18 cellular contexts compared by ENCODE assay signal in genomic region chr22:44157916-44158618, GRCh38. TPM values are rescaled to one million over a fixed set of nuclear protein-coding genes. Genes with fewer than 3 reads are reported as not detected.
DNase-seq lines count a peak whose midpoint lies in the region; ATAC-seq and TF ChIP-seq lines count a peak whose summit lies in the region.
"Had no signal": no experiment of that assay in that cellular context is flagged by ENCODE, and none has a peak within 500 bp of the region (broad histone marks: within the 10 kb centered on the region; RNA-seq: fewer than 3 reads in every experiment).

No MANE protein-coding gene starts in this region.

- no peaks in the 10 kb centered on the region for H3K36me3 ChIP-seq in HUES48 (ENCODE audit: control insufficient read depth, insufficient read depth, low read length)
- peaks cover 0 to 84% (median 24%) of the 10 kb centered on the region in 4 donors for H3K36me3 ChIP-seq in esophagus muscularis mucosa
- no peaks in the 10 kb centered on the region for H3K36me3 ChIP-seq in neural progenitor cell
- no peaks in the 10 kb centered on the region for H3K36me3 ChIP-seq in uterus
- H3K36me3 ChIP-seq: BLaER1 had no signal

- H3K4me3 Mint-ChIP-seq in neural progenitor cell = no peak overlapping the region
- H3K4me3 Mint-ChIP-seq: CD8-positive, alpha-beta memory T cell; HFFc6 had no signal

- no peaks in the 10 kb centered on the region for H3K79me2 ChIP-seq in neural progenitor cell (ENCODE audit: low read depth)

- H4K20me1 ChIP-seq in neural progenitor cell (ENCODE audit: low read depth) = no peaks in the 10 kb centered on the region
- H4K20me1 ChIP-seq: BLaER1 had no signal

- intact Hi-C loops in esophagus muscularis mucosa (cut with DNase I) = loop anchor here (10.0 kb wide), 1 partner anchor 163 kb away; no protein-coding TSS in a partner anchor
- intact Hi-C loops in uterus (cut with DNase I; ENCODE audit: low total_unique reads) = no loop called here

- ATAC-seq in HG03521 (IDR thresholded peaks at IDR 0.05; ENCODE audit: unreplicated experiment) = no peak

- no peak overlapping the region for H3K9ac ChIP-seq in HUES48 (ENCODE audit: low read depth, low read length)
- H3K9ac ChIP-seq in neural progenitor cell = no peak overlapping the region
- H3K9ac ChIP-seq: BLaER1 had no signal

- H3K27me3 ChIP-seq in HUES48 (ENCODE audit: control insufficient read depth, insufficient read depth, low read length) = no peaks in the 10 kb centered on the region
- no peaks in the 10 kb centered on the region for H3K27me3 ChIP-seq in esophagus muscularis mucosa
- H3K27me3 ChIP-seq in neural progenitor cell = no peaks in the 10 kb centered on the region
- no peaks in the 10 kb centered on the region for H3K27me3 ChIP-seq in uterus

- no peak overlapping the region for H3K4me2 ChIP-seq in neural progenitor cell
- H3K4me2 ChIP-seq: BLaER1 had no signal

- 96% methylated on average over 13 of the region's 13 CpGs for WGBS in esophagus muscularis mucosa

- TF ChIP-seq CTCF in esophagus muscularis mucosa (IDR thresholded peaks at IDR 0.05) (no peak), neural progenitor cell (IDR thresholded peaks at IDR 0.05) (no peak), uterus (IDR thresholded peaks at IDR 0.05) (no peak)

- H3K27ac ChIP-seq in HUES48 (ENCODE audit: low read depth, low read length) (peak overlapping the region; percentile 26), esophagus muscularis mucosa (replicated peaks in 1 of 4) (peak overlapping the region; percentile 46 to 78 (median 62)), neural progenitor cell (no peak overlapping the region), uterus (peak overlapping the region; percentile 55 to 61)
- H3K27ac ChIP-seq: BLaER1 had no signal

- peaks cover 31% of the 10 kb centered on the region for H3K4me1 Mint-ChIP-seq in neural progenitor cell
- H3K4me1 Mint-ChIP-seq: CD8-positive, alpha-beta memory T cell; IgD-negative memory B cell had no signal

- H3K36me3 Mint-ChIP-seq in neural progenitor cell = no peaks in the 10 kb centered on the region

- H3K27ac Mint-ChIP-seq in neural progenitor cell = peak overlapping the region; percentile 55
- H3K27ac Mint-ChIP-seq: HFFc6 had no signal

- H3K9me3 Mint-ChIP-seq in neural progenitor cell = no peaks in the 10 kb centered on the region
- H3K9me3 Mint-ChIP-seq: CD8-positive, alpha-beta memory T cell; HFFc6; IgD-negative memory B cell had no signal

- H2AFZ ChIP-seq in neural progenitor cell (replicated peaks) = no peak overlapping the region

- no peak for TF ChIP-seq EP300 in esophagus muscularis mucosa (IDR thresholded peaks at IDR 0.05)

- H3K27me3 Mint-ChIP-seq in neural progenitor cell (ENCODE audit: insufficient read depth, low read depth) = peaks cover 4% of the 10 kb centered on the region
- H3K27me3 Mint-ChIP-seq: CD8-positive, alpha-beta memory T cell; IgD-negative memory B cell had no signal

- TF ChIP-seq POLR2A in esophagus muscularis mucosa (IDR thresholded peaks at IDR 0.05; ENCODE audit: low read depth) = no peak
- no peak for TF ChIP-seq POLR2A in uterus (IDR thresholded peaks at IDR 0.05)

- H3K9me3 ChIP-seq in HUES48 (ENCODE audit: control insufficient read depth, insufficient read depth, low read length) (no peaks in the 10 kb centered on the region), esophagus muscularis mucosa (no peaks in the 10 kb centered on the region), neural progenitor cell (ENCODE audit: low read depth) (no peaks in the 10 kb centered on the region), uterus (no peaks in the 10 kb centered on the region)
- H3K9me3 ChIP-seq: BLaER1, Caco-2, HAP-1 had no signal

- no peak overlapping the region for H3K4me3 ChIP-seq in HUES48 (ENCODE audit: low read depth, low read length)
- H3K4me3 ChIP-seq in esophagus muscularis mucosa = no peak overlapping the region
- H3K4me3 ChIP-seq in neural progenitor cell = no peak overlapping the region
- no peak overlapping the region for H3K4me3 ChIP-seq in uterus
- H3K4me3 ChIP-seq: BLaER1, HAP-1 had no signal

- peaks cover 15% of the 10 kb centered on the region for H3K4me1 ChIP-seq in HUES48 (ENCODE audit: control insufficient read depth, insufficient read depth, low read length)
- peaks cover 4 to 31% (median 24%) of the 10 kb centered on the region in 4 donors for H3K4me1 ChIP-seq in esophagus muscularis mucosa
- peaks cover 20% of the 10 kb centered on the region for H3K4me1 ChIP-seq in neural progenitor cell
- H3K4me1 ChIP-seq in uterus = no peaks in the 10 kb centered on the region
- H3K4me1 ChIP-seq: Caco-2, HAP-1 had no signal

- DNase-seq in esophagus muscularis mucosa (ENCODE audit: extremely low spot score) (no peak), neural progenitor cell (ENCODE audit: low spot score) (no peak), uterus (no peak), NCI-H2107 (lab: John Stamatoyannopoulos, UW) (no peak), GDM1 (lab: John Stamatoyannopoulos, UW) (no peak), T1000 (lab: John Stamatoyannopoulos, UW) (no peak)
- DNase-seq: AML-193, Caco-2, DND-41, GF-D8, HFFc6, KG1 had no signal

- no peaks in the 10 kb centered on the region for H3F3A ChIP-seq in neural progenitor cell (ENCODE audit: low read depth)

RNA-seq across cellular contexts. Expression of gene PARVG, which starts 22.7 kb away (rescaled TPM):
- total RNA-seq in esophagus muscularis mucosa (10 to 100 TPM in 2 of 4 donors, 1 to 10 TPM in 2; 7.1 to 16.2 (median 11.2) TPM), neural progenitor cell (ENCODE audit: low replicate concordance) (0.15 TPM in 1 of 2 replicates, not detected in the other), uterus (10 to 100 TPM in 1 of 4 donors, 1 to 10 TPM in 3; 5.0 to 25.3 (median 8.4) TPM)
- total RNA-seq: Caco-2, HFFc6 had no signal
